ENCODE assay signal across 18 cellular contexts in genomic region chr6:22821664-22822320, GRCh38.
DNase-seq lines count a peak whose midpoint lies in the region; ATAC-seq, FAIRE-seq and TF ChIP-seq lines count a peak whose summit lies in the region.
"Had no signal": no experiment of that assay in that cellular context is flagged by ENCODE, and none has a peak within 500 bp of the region (broad histone marks: within the 10 kb centered on the region; RNA-seq: fewer than 3 reads in every experiment).

No MANE protein-coding gene starts in this region.

- H3K4me3 Mint-ChIP-seq in astrocyte (ENCODE audit: unreplicated experiment) (no peak overlapping the region), osteocyte (ENCODE audit: unreplicated experiment) (no peak overlapping the region)
- H3K4me3 Mint-ChIP-seq: dendritic cell treated with granulocyte-macrophage colony-stimulating factor and Interleukin-4, amounts not matched to agents 40 ng/mL and 50 ng/mL, for 4 days; nephron progenitor cell had no signal

- H3K4me1 Mint-ChIP-seq in astrocyte (ENCODE audit: low read depth, unreplicated experiment) (peaks cover 17% of the 10 kb centered on the region), osteocyte (ENCODE audit: unreplicated experiment) (peaks cover 47% of the 10 kb centered on the region)
- H3K4me1 Mint-ChIP-seq: nephron progenitor cell had no signal

- H4K20me1 ChIP-seq in astrocyte (ENCODE audit: insufficient read depth, low read length): no peaks in the 10 kb centered on the region

- H3K27ac Mint-ChIP-seq in astrocyte (ENCODE audit: unreplicated experiment): peak overlapping the region; percentile 10
- peak overlapping the region; percentile 71 for H3K27ac Mint-ChIP-seq in osteocyte (ENCODE audit: unreplicated experiment)
- H3K27ac Mint-ChIP-seq: dendritic cell treated with granulocyte-macrophage colony-stimulating factor and Interleukin-4, amounts not matched to agents 40 ng/mL and 50 ng/mL, for 4 days; nephron progenitor cell had no signal

- DNase-seq in GM04504 (ENCODE audit: low read depth) (peak; percentile 29), astrocyte (ENCODE audit: low read depth) (peak; percentile 51), Right ventricle myocardium superior (no peak), osteocyte (ENCODE audit: extremely low spot score, unreplicated experiment) (no peak), RKO (ENCODE audit: low spot score) (no peak)
- DNase-seq in central memory CD4-positive, alpha-beta T cell: no peak
- DNase-seq: activated CD8-positive, alpha-beta memory T cell treated with anti-CD3 and anti-CD28 coated beads for 24 hours; activated effector memory CD4-positive, alpha-beta T cell treated with Interleukin-2 at 50 U/mL for 16 hours; NCI-H1694 treated with DMSO at 0.1 percent for 48 hours; NCI-H510A; nephron progenitor cell; stimulated activated CD4-positive, alpha-beta T cell treated with anti-CD3 and anti-CD28 coated beads, Interleukin-4, amount 100 ng/mL, for 1 hour; stimulated activated CD8-positive, alpha-beta memory T cell treated with anti-CD3 and anti-CD28 coated beads, Interleukin-4, amount 100 ng/mL, for 48 hours had no signal

- intact Hi-C loops in Right ventricle myocardium superior (cut with DNase I): no loop called here

- H2AFZ ChIP-seq in astrocyte (ENCODE audit: low read depth, low read length): no peak overlapping the region

- peak; percentile 23 for FAIRE-seq in astrocyte (lab: Jason Lieb, UNC)
- FAIRE-seq: D721Med had no signal

- H3K4me3 ChIP-seq in astrocyte (ENCODE audit: insufficient read depth, low read depth, low read length): no peak overlapping the region
- H3K4me3 ChIP-seq: thoracic aorta had no signal

- no peak for TF ChIP-seq CTCF in astrocyte (IDR thresholded peaks at IDR 0.05; ENCODE audit: insufficient read depth, low read depth, low read length)
- TF ChIP-seq CTCF in osteocyte (IDR thresholded peaks at IDR 0.05): no peak

- no peaks in the 10 kb centered on the region for H3K36me3 ChIP-seq in astrocyte (ENCODE audit: insufficient read depth, low read length)
- H3K36me3 ChIP-seq: thoracic aorta had no signal

- H3K9me3 ChIP-seq in astrocyte (ENCODE audit: insufficient read depth, low read depth, low read length): no peaks in the 10 kb centered on the region
- H3K9me3 ChIP-seq: thoracic aorta had no signal

- H3K4me1 ChIP-seq in astrocyte (ENCODE audit: insufficient read depth, low read length): peaks cover 2% of the 10 kb centered on the region

- H3K9me3 Mint-ChIP-seq in astrocyte (ENCODE audit: unreplicated experiment) (no peaks in the 10 kb centered on the region), osteocyte (ENCODE audit: unreplicated experiment) (peaks cover 14% of the 10 kb centered on the region)

- no peaks in the 10 kb centered on the region for H3K79me2 ChIP-seq in astrocyte (ENCODE audit: insufficient read depth, low read length)

- H3K27ac ChIP-seq in astrocyte (ENCODE audit: low read depth, low read length): no peak overlapping the region
- H3K27ac ChIP-seq: thoracic aorta had no signal

- H3K4me2 ChIP-seq in astrocyte (ENCODE audit: low read length): no peak overlapping the region

- no peaks in the 10 kb centered on the region for H3K27me3 ChIP-seq in astrocyte (ENCODE audit: insufficient read depth, low read length)

- no peak overlapping the region for H3K9ac ChIP-seq in astrocyte (ENCODE audit: low read length)

- ATAC-seq in Right ventricle myocardium superior (ENCODE audit: poor library complexity) (peak; percentile 86), HG03354 (IDR thresholded peaks at IDR 0.05; ENCODE audit: poor library complexity, severe bottlenecking, unreplicated experiment) (no peak), HG02970 (IDR thresholded peaks at IDR 0.05; ENCODE audit: low FRiP score, unreplicated experiment) (no peak)

- H3K36me3 Mint-ChIP-seq in astrocyte (ENCODE audit: low read depth, unreplicated experiment) (peaks cover 1% of the 10 kb centered on the region), osteocyte (ENCODE audit: unreplicated experiment) (peaks cover 2% of the 10 kb centered on the region)

- no peaks in the 10 kb centered on the region for H3K27me3 Mint-ChIP-seq in astrocyte (ENCODE audit: low read depth, unreplicated experiment)
- H3K27me3 Mint-ChIP-seq in osteocyte (ENCODE audit: unreplicated experiment): no peaks in the 10 kb centered on the region
- H3K27me3 Mint-ChIP-seq: dendritic cell treated with granulocyte-macrophage colony-stimulating factor and Interleukin-4, amounts not matched to agents 40 ng/mL and 50 ng/mL, for 4 days had no signal

Comparison
In these comparisons a context has a peak if more than half of its experiments do, and no peak if none do; other contexts are left out.
1. DNase-seq: peak in GM04504 (single experiment) and astrocyte (single experiment); none in Right ventricle myocardium superior (single experiment), osteocyte (single experiment), RKO (single experiment) and central memory CD4-positive, alpha-beta T cell (single experiment).